Comparison of ENCODE assay signal across 8 cellular contexts in genomic region chr11:126140932-126141291, GRCh38.
DNase-seq lines count a peak whose midpoint lies in the region; ATAC-seq and TF ChIP-seq lines count a peak whose summit lies in the region.

No MANE protein-coding gene starts in this region.

- H3K36me3 ChIP-seq in mesenchymal stem cell (ENCODE audit: control insufficient read depth in 1 of 2, insufficient read depth in 2 of 2, low read depth in 1 of 2, low read length in 2 of 2) = no peaks in the 10 kb centered on the region
- no peaks in the 10 kb centered on the region for H3K36me3 ChIP-seq in WERI-Rb-1

- no peak for TF ChIP-seq CTCF in AG04450 (IDR thresholded peaks at IDR 0.05; ENCODE audit: low read depth, low read length)
- no peak for TF ChIP-seq CTCF in WERI-Rb-1 (IDR thresholded peaks at IDR 0.05; ENCODE audit: low read depth, low read length)

- no peak overlapping the region for H2BK15ac ChIP-seq in mesenchymal stem cell (ENCODE audit: low read depth, poor library complexity, severe bottlenecking)

- no peak overlapping the region for H2BK5ac ChIP-seq in mesenchymal stem cell (ENCODE audit: low read depth, low read length, poor library complexity, severe bottlenecking)

- POLR2A ChIA-PET in AG04450 (lab: Yijun Ruan, JAX) = interaction anchor here (0.7 to 2.4 kb wide), 8 partner anchors 9 to 238 kb away, joined by 3 to 11 read pairs (median 4); partner anchors contain the start of genes DCPS, FAM118B, PUS3 and RPUSD4

- H2AFZ ChIP-seq in mesenchymal stem cell (ENCODE audit: low read depth, low read length) = no peak overlapping the region

- peak overlapping the region; percentile 91 for H4K8ac ChIP-seq in mesenchymal stem cell (ENCODE audit: low read length)

- no peaks in the 10 kb centered on the region for H3K79me1 ChIP-seq in mesenchymal stem cell (replicated peaks; ENCODE audit: low read length, poor library complexity, severe bottlenecking)

- no peak for ATAC-seq in GM19397 (IDR thresholded peaks at IDR 0.05; ENCODE audit: unreplicated experiment)
- no peak for ATAC-seq in HG03108 (IDR thresholded peaks at IDR 0.05; ENCODE audit: unreplicated experiment)

- DNase-seq in AG04450 (ENCODE audit: low read depth, low spot score) = no peak
- peak; percentile 6 for DNase-seq in LoVo (ENCODE audit: low spot score)
- DNase-seq in cerebellar cortex (ENCODE audit: low spot score) = peak; percentile 77
- DNase-seq in mesenchymal stem cell = peak; percentile 90
- DNase-seq in WERI-Rb-1 = no peak
- DNase-seq in cortex of kidney (lab: John Stamatoyannopoulos, UW) = no peak

- no peak overlapping the region for H3K4me2 ChIP-seq in mesenchymal stem cell (ENCODE audit: low read length, poor library complexity, severe bottlenecking)

- peak overlapping the region; percentile 73 for H4K91ac ChIP-seq in mesenchymal stem cell (ENCODE audit: low read length)

- H2AK5ac ChIP-seq in mesenchymal stem cell (ENCODE audit: low read length, severe bottlenecking) = no peak overlapping the region

- CTCF ChIA-PET in AG04450 (lab: Charles Lee) = interaction anchor here (0.5 to 1.8 kb wide), 3 partner anchors 25 to 218 kb away, joined by 5 to 7 read pairs (median 6); no protein-coding TSS in a partner anchor

- peak overlapping the region; percentile 27 for H2BK120ac ChIP-seq in mesenchymal stem cell (ENCODE audit: low read depth, low read length)

- peak overlapping the region; percentile 37 to 83 for H3K18ac ChIP-seq in mesenchymal stem cell (ENCODE audit: low read depth in 1 of 2, low read length in 2 of 2)

- peaks cover 17% of the 10 kb centered on the region for H3K4me1 ChIP-seq in mesenchymal stem cell (ENCODE audit: control insufficient read depth, insufficient read depth, low read depth, low read length)

- H3K4me3 ChIP-seq in AG04450 (ENCODE audit: low read depth, low read length) (no peak overlapping the region), mesenchymal stem cell (ENCODE audit: insufficient read depth in 1 of 2, low read depth in 1 of 2, low read length in 2 of 2) (peak overlapping the region in 1 of 2 experiments; percentile 8), WERI-Rb-1 (ENCODE audit: low read depth, low read length) (no peak overlapping the region)

- H3K4ac ChIP-seq in mesenchymal stem cell (ENCODE audit: low read depth in 1 of 2, low read length in 2 of 2) = peak overlapping the region in 1 of 2 experiments; percentile 40

- no peak overlapping the region for H3K14ac ChIP-seq in mesenchymal stem cell (ENCODE audit: low read length in 2 of 2)

- peak overlapping the region in 1 of 2 experiments; percentile 29 for H2BK12ac ChIP-seq in mesenchymal stem cell (ENCODE audit: low read length in 2 of 2)

- peak overlapping the region; percentile 69 for H3K9ac ChIP-seq in mesenchymal stem cell (ENCODE audit: low read length)

- peak overlapping the region; percentile 21 for H3K27ac ChIP-seq in AG04450 (ENCODE audit: low read depth, low read length)
- no peak overlapping the region for H3K27ac ChIP-seq in mesenchymal stem cell (ENCODE audit: low read length, poor library complexity, severe bottlenecking)
- H3K27ac ChIP-seq in WERI-Rb-1 = no peak overlapping the region

- WGBS in mesenchymal stem cell = 39% methylated on average over 4 of the region's 7 CpGs

- H3K27me3 ChIP-seq in AG04450 (ENCODE audit: control insufficient read depth, insufficient read depth, low read length) = peaks cover 47% of the 10 kb centered on the region
- peaks cover 0 to 61% of the 10 kb centered on the region in 2 experiments for H3K27me3 ChIP-seq in mesenchymal stem cell (ENCODE audit: control insufficient read depth in 1 of 2, insufficient read depth in 1 of 2, low read length in 2 of 2)
- H3K27me3 ChIP-seq in WERI-Rb-1 (ENCODE audit: insufficient read depth, low read depth, severe bottlenecking) = no peaks in the 10 kb centered on the region

- H3K9me3 ChIP-seq in AG04450 (ENCODE audit: control insufficient read depth, insufficient read depth, low read length) = no peaks in the 10 kb centered on the region; the same call in 1 of the 2 replicates
- no peaks in the 10 kb centered on the region for H3K9me3 ChIP-seq in mesenchymal stem cell (ENCODE audit: control insufficient read depth, low read length)
- no peaks in the 10 kb centered on the region for H3K9me3 ChIP-seq in WERI-Rb-1 (ENCODE audit: severe bottlenecking)

- H3K23ac ChIP-seq in mesenchymal stem cell (ENCODE audit: low read length in 2 of 2) = no peak overlapping the region

Comparison
In these comparisons a context has a peak if more than half of its experiments do, and no peak if none do; other contexts are left out.
1. DNase-seq: peak in LoVo (single experiment), cerebellar cortex (single experiment) and mesenchymal stem cell (single experiment); none in AG04450 (single experiment), WERI-Rb-1 (single experiment) and cortex of kidney (single experiment).